Comparison of ENCODE assay signal across 19 cellular contexts in the genomic region with DNA sequence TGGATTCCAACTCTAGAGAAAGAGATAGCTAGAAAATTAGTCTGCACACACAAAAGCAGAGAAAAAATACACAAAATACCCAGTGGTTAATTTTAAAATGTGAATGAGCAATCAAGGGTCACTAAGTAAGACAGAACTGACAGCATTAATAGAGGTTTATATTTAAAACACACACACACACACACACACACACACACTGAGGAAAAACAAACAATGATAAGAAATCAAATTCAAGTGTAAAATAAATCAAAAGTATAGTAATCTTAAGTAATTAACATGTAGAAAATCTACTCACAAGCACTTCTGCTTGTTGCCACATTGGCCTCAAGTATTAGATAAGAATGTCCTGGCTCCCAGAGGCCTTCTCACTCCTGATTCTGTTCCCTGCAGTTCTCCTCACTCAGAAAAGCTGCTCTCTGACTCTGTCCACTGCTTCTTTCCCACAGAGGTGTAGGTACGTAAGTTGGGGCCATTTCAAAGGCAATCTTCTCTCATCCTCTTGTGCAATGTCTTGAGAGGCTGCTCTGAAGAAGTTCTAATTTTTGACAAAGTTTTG. TPM values are rescaled to one million over a fixed set of nuclear protein-coding genes. Genes with fewer than 3 reads are reported as not detected.
DNase-seq lines count a peak whose midpoint lies in the region; ATAC-seq and TF ChIP-seq lines count a peak whose summit lies in the region.
"Had no signal": no experiment of that assay in that cellular context is flagged by ENCODE, and none has a peak within 500 bp of the region (broad histone marks: within the 10 kb centered on the region; RNA-seq: fewer than 3 reads in every experiment).

No MANE protein-coding gene starts in this region.

- ATAC-seq in left lung = peak; percentile 87
- peak; percentile 71 to 89 for ATAC-seq in lower lobe of right lung
- peak; percentile 76 for ATAC-seq in upper lobe of right lung
- ATAC-seq in HG03108 (IDR thresholded peaks at IDR 0.05; ENCODE audit: unreplicated experiment) = no peak

- peaks cover 29% of the 10 kb centered on the region for H3K4me1 Mint-ChIP-seq in nephron
- H3K4me1 Mint-ChIP-seq: CD4-positive, alpha-beta memory T cell had no signal

- TF ChIP-seq CTCF in left lung (IDR thresholded peaks at IDR 0.05) (no peak), lower lobe of right lung (IDR thresholded peaks at IDR 0.05) (no peak), nephron (IDR thresholded peaks at IDR 0.05; ENCODE audit: unreplicated experiment in 3 of 3) (no peak), upper lobe of right lung (IDR thresholded peaks at IDR 0.05) (no peak)

- H3K36me3 ChIP-seq in left lung (no peaks in the 10 kb centered on the region), lower lobe of right lung (no peaks in the 10 kb centered on the region), upper lobe of right lung (no peaks in the 10 kb centered on the region)
- H3K36me3 ChIP-seq: HAP-1 had no signal

- H3K4me3 Mint-ChIP-seq in nephron = no peak overlapping the region
- H3K4me3 Mint-ChIP-seq: CD4-positive, alpha-beta memory T cell; HFFc6 had no signal

- peaks cover 2 to 78% of the 10 kb centered on the region in 2 donors for H3K27me3 ChIP-seq in left lung
- H3K27me3 ChIP-seq in lower lobe of right lung (ENCODE audit: low read depth) = peaks cover 27% of the 10 kb centered on the region
- H3K27me3 ChIP-seq in upper lobe of right lung = peaks cover 29% of the 10 kb centered on the region

- H3K9me3 Mint-ChIP-seq in nephron = no peaks in the 10 kb centered on the region
- H3K9me3 Mint-ChIP-seq: CD4-positive, alpha-beta memory T cell; HFFc6 had no signal

- H3K27ac ChIP-seq in left lung (no peak overlapping the region), lower lobe of right lung (no peak overlapping the region), upper lobe of right lung (no peak overlapping the region)

- no peaks in the 10 kb centered on the region for H3K36me3 Mint-ChIP-seq in nephron (ENCODE audit: low read depth)
- H3K36me3 Mint-ChIP-seq: CD4-positive, alpha-beta memory T cell had no signal

- no peak for DNase-seq in left lung
- no peak for DNase-seq in lower lobe of right lung
- no peak for DNase-seq in upper lobe of right lung
- no peak for DNase-seq in HT-29 (ENCODE audit: low spot score)
- DNase-seq: C1 segment of cervical spinal cord; Calu3; CD4-positive, alpha-beta memory T cell; COR-L47; DMS53; DMS79 treated with DMSO at 0.1 percent for 48 hours; GF-D8; GOT3; HFFc6 had no signal

- no peak overlapping the region for H3K4me3 ChIP-seq in left lung
- H3K4me3 ChIP-seq in lower lobe of right lung = no peak overlapping the region
- H3K4me3 ChIP-seq in upper lobe of right lung = no peak overlapping the region
- H3K4me3 ChIP-seq: HAP-1 had no signal

- H3K4me1 ChIP-seq in left lung (no peaks in the 10 kb centered on the region), lower lobe of right lung (no peaks in the 10 kb centered on the region), upper lobe of right lung (no peaks in the 10 kb centered on the region)

- H3K27ac Mint-ChIP-seq in nephron = peak overlapping the region; percentile 3 to 30 (median 14)
- H3K27ac Mint-ChIP-seq: HFFc6 had no signal

- intact Hi-C loops in left lung (cut with DNase I) = no loop called here
- intact Hi-C loops in lower lobe of right lung (cut with DNase I) = no loop called here
- intact Hi-C loops in upper lobe of right lung (cut with DNase I) = no loop called here

- H3K9me3 ChIP-seq in left lung = no peaks in the 10 kb centered on the region
- no peaks in the 10 kb centered on the region for H3K9me3 ChIP-seq in lower lobe of right lung
- H3K9me3 ChIP-seq in upper lobe of right lung = no peaks in the 10 kb centered on the region
- H3K9me3 ChIP-seq: HAP-1 had no signal

- peaks cover 4% of the 10 kb centered on the region for H3K27me3 Mint-ChIP-seq in nephron (ENCODE audit: low read depth)

RNA-seq across cellular contexts. Expression of a gene that starts 33.3 kb away (rescaled TPM):
- 10 to 100 TPM; 28.8 to 44.2 TPM for total RNA-seq in left lung
- total RNA-seq in lower lobe of right lung = 23.2 TPM
- 30.6 TPM for total RNA-seq in upper lobe of right lung
- not detected in 2 replicates for total RNA-seq in HT-29 (2014; rRNA removed; shearing (Covaris generic))
- total RNA-seq: A172; A673; Calu3; CD4-positive, alpha-beta memory T cell; Daoy had no signal

Comparison
In these comparisons a context has a peak if more than half of its experiments do, and no peak if none do; other contexts are left out.
1. RNA of a gene that starts 33.3 kb away (total RNA-seq): 28.8 to 44.2 TPM in left lung, 30.6 TPM in upper lobe of right lung (single experiment) and 23.2 TPM in lower lobe of right lung (single experiment); not detected in HT-29; every median in the first group is over 10 times any median in the second.